In the genomic region with DNA sequence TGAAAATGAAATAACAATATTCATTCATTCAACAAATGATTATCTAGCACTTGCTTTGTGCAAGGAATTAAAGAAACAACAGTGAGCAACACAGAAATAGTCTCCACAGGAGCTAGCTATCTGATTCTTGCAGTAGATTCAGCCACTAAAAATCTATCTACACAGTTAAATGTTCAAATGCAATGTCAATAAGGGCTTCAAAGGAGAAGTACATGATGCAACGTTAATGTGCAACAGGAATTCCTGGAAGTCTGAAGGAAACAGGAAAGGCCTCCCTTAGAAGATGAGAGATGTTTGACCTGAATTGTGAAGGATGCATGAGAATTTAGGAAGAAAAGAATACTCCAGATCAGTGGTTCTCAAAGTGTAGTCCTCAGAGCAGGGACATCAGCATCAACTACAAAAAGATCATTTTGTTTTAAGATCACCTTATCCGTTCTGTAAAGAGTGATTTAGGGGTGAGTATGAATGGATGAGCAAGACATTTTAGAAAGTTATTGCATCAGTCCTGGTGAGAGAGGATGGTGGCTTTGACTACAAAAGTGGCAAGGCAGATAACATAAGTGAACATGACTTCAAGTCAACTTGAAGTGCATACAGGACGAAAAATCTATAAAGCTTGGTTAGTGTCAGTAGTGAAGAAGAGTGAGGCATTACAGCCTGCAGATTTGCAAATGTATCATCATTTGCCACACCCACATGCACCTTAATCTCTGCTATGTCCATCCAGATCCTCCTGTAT, we compare ENCODE assay signal across 12 cellular contexts.
A peak's percentile ranks its signal among the peaks of the same experiment; 100 is the strongest.
DNase-seq lines count a peak whose midpoint lies in the region; ATAC-seq and TF ChIP-seq lines count a peak whose summit lies in the region.
"Had no signal": no experiment of that assay in that cellular context is flagged by ENCODE, and none has a peak within 500 bp of the region (broad histone marks: within the 10 kb centered on the region; RNA-seq: fewer than 3 reads in every experiment).

No MANE protein-coding gene starts in this region.

- peaks cover 58% of the 10 kb centered on the region for H3K36me3 ChIP-seq in CD8-positive, alpha-beta T cell (ENCODE audit: insufficient read depth, low read length)
- H3K36me3 ChIP-seq in neutrophil: peaks cover 41% of the 10 kb centered on the region
- peaks cover 69% of the 10 kb centered on the region for H3K36me3 ChIP-seq in MG63

- intact Hi-C loops in CD8-positive, alpha-beta T cell (cut with DNase I, micrococcal nuclease): loop anchor here in 1 of 2 experiments (1.0 kb wide), 1 partner anchor 8 kb away; no protein-coding TSS in a partner anchor

- H3K9me3 ChIP-seq in CD8-positive, alpha-beta T cell (ENCODE audit: low read length): no peaks in the 10 kb centered on the region
- H3K9me3 ChIP-seq in neutrophil (no peaks in the 10 kb centered on the region), MG63 (no peaks in the 10 kb centered on the region)

- DNase-seq in CD8-positive, alpha-beta T cell: no peak
- DNase-seq in MG63 (no peak), GM10266 (ENCODE audit: extremely low spot score) (no peak)
- DNase-seq: brain microvascular endothelial cell, hypothalamus, mammary epithelial cell had no signal

- no peak overlapping the region for H3K4me3 ChIP-seq in CD8-positive, alpha-beta T cell (ENCODE audit: low read depth, low read length)
- H3K4me3 ChIP-seq in neutrophil (ENCODE audit: low read depth in 1 of 2, low read length in 1 of 2) (no peak overlapping the region), MG63 (no peak overlapping the region)

- CTCF ChIA-PET in CD8-positive, alpha-beta T cell (lab: Charles Lee): interaction anchor here (0.7 to 5.0 kb wide), 10 partner anchors 10 to 293 kb away, joined by 3 to 24 read pairs (median 4); no protein-coding TSS in a partner anchor

- H3K4me1 Mint-ChIP-seq in CD8-positive, alpha-beta T cell (ENCODE audit: low read depth): peaks cover 95% of the 10 kb centered on the region
- H3K4me1 Mint-ChIP-seq in IgD-negative memory B cell: peaks cover 63 to 72% (median 67%) of the 10 kb centered on the region in 3 donors
- peaks cover 94% of the 10 kb centered on the region for H3K4me1 Mint-ChIP-seq in activated naive CD8-positive, alpha-beta T cell (ENCODE audit: low read depth)

- POLR2A ChIA-PET in CD8-positive, alpha-beta T cell (lab: Charles Lee): interaction anchor here (0.7 to 14.0 kb wide), 9 partner anchors 9 to 122 kb away, joined by 3 to 138 read pairs (median 4); no protein-coding TSS in a partner anchor

- ATAC-seq in CD8-positive, alpha-beta T cell: peak; percentile 30
- ATAC-seq in HG02938 (IDR thresholded peaks at IDR 0.05; ENCODE audit: unreplicated experiment) (no peak), HG02970 (IDR thresholded peaks at IDR 0.05; ENCODE audit: low FRiP score, unreplicated experiment) (no peak)

- peaks cover 91% of the 10 kb centered on the region for H3K36me3 Mint-ChIP-seq in CD8-positive, alpha-beta T cell
- peaks cover 19% of the 10 kb centered on the region for H3K36me3 Mint-ChIP-seq in IgD-negative memory B cell
- peaks cover 44% of the 10 kb centered on the region for H3K36me3 Mint-ChIP-seq in activated naive CD8-positive, alpha-beta T cell

- no peaks in the 10 kb centered on the region for H3K27me3 Mint-ChIP-seq in CD8-positive, alpha-beta T cell (ENCODE audit: low read depth)
- H3K27me3 Mint-ChIP-seq in IgD-negative memory B cell: no peaks in the 10 kb centered on the region
- H3K27me3 Mint-ChIP-seq in activated naive CD8-positive, alpha-beta T cell: no peaks in the 10 kb centered on the region

- H3K27ac ChIP-seq in CD8-positive, alpha-beta T cell (ENCODE audit: low read depth, low read length): peak overlapping the region; percentile 29
- H3K27ac ChIP-seq in neutrophil: peak overlapping the region; percentile 43
- H3K27ac ChIP-seq: HL-60 had no signal

- peaks cover 97% of the 10 kb centered on the region for H3K4me1 ChIP-seq in CD8-positive, alpha-beta T cell (ENCODE audit: insufficient read depth, low read length)
- peaks cover 39 to 50% of the 10 kb centered on the region in 2 experiments for H3K4me1 ChIP-seq in neutrophil (ENCODE audit: control insufficient read depth in 1 of 2, insufficient read depth in 1 of 2, low read depth in 1 of 2, low read length in 1 of 2)

- H3K4me3 Mint-ChIP-seq in CD8-positive, alpha-beta T cell: peak overlapping the region; percentile 57
- peak overlapping the region in 2 of 4 donors; percentile 8 to 34 for H3K4me3 Mint-ChIP-seq in IgD-negative memory B cell
- H3K4me3 Mint-ChIP-seq in activated naive CD8-positive, alpha-beta T cell: peak overlapping the region; percentile 81

- H3K27ac Mint-ChIP-seq in CD8-positive, alpha-beta T cell: peak overlapping the region; percentile 89
- H3K27ac Mint-ChIP-seq in IgD-negative memory B cell: peak overlapping the region; percentile 87 to 93 (median 91)
- peak overlapping the region; percentile 99 for H3K27ac Mint-ChIP-seq in activated naive CD8-positive, alpha-beta T cell

- TF ChIP-seq CTCF in CD8-positive, alpha-beta T cell (IDR thresholded peaks at IDR 0.05): no peak
- TF ChIP-seq CTCF in neutrophil (IDR thresholded peaks at IDR 0.05): no peak
- no peak for TF ChIP-seq CTCF in GM10266 (IDR thresholded peaks at IDR 0.05; ENCODE audit: control insufficient read depth, insufficient read depth, low read depth, missing control alignments)

- no peaks in the 10 kb centered on the region for H3K9me3 Mint-ChIP-seq in CD8-positive, alpha-beta T cell
- H3K9me3 Mint-ChIP-seq in IgD-negative memory B cell: no peaks in the 10 kb centered on the region
- H3K9me3 Mint-ChIP-seq in activated naive CD8-positive, alpha-beta T cell (ENCODE audit: low read depth): no peaks in the 10 kb centered on the region

- no peaks in the 10 kb centered on the region for H3K27me3 ChIP-seq in CD8-positive, alpha-beta T cell (ENCODE audit: insufficient read depth, low read length)
- H3K27me3 ChIP-seq in neutrophil (no peaks in the 10 kb centered on the region), MG63 (no peaks in the 10 kb centered on the region)
- H3K27me3 ChIP-seq: brain microvascular endothelial cell had no signal
